Comparison of ENCODE assay signal across 13 cellular contexts in the genomic region with DNA sequence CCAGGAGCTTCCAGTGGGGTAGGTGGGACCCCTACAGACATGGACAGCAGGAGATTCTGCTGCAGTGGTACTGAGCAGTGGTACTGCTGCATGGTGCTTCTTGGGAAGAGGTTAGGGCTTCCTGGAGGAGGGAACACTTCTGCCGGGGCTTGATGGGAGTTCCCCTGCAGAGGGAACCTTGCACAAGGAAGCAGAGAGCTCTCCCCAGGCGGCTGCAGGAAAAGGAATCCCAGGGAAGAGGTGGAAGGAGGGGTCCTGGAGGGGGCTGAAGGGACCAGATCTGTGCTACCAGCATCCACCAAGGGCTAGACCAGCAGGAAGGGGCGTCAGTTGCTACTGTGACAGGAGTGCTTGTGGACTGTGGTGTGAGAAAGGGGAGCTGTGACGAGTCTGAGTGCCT. TPM values are rescaled to one million over a fixed set of nuclear protein-coding genes. Genes with fewer than 3 reads are reported as not detected.
DNase-seq lines count a peak whose midpoint lies in the region; ATAC-seq and TF ChIP-seq lines count a peak whose summit lies in the region.
"Had no signal": no experiment of that assay in that cellular context is flagged by ENCODE, and none has a peak within 500 bp of the region (broad histone marks: within the 10 kb centered on the region; RNA-seq: fewer than 3 reads in every experiment).

No MANE protein-coding gene starts in this region.

- peaks cover 0 to 1% of the 10 kb centered on the region in 2 donors for H3K27me3 Mint-ChIP-seq in CD8-positive, alpha-beta memory T cell
- peaks cover 7% of the 10 kb centered on the region for H3K27me3 Mint-ChIP-seq in dendritic cell treated with granulocyte-macrophage colony-stimulating factor and Interleukin-4, amounts not matched to agents 40 ng/mL and 50 ng/mL, for 4 days
- peaks cover 63% of the 10 kb centered on the region for H3K27me3 Mint-ChIP-seq in nephron progenitor cell (ENCODE audit: low read depth, poor library complexity)

- intact Hi-C loops in IMR-90 (cut with micrococcal nuclease): no loop called here
- intact Hi-C loops in dendritic cell treated with granulocyte-macrophage colony-stimulating factor and Interleukin-4, amounts not matched to agents 40 ng/mL and 50 ng/mL, for 4 days (cut with micrococcal nuclease): no loop called here

- CTCF ChIA-PET in CD8-positive, alpha-beta memory T cell (lab: Charles Lee): interaction anchor here (3.4 to 13.7 kb wide), 2 partner anchors 18 to 105 kb away, joined by 22 to 125 read pairs; a partner anchor contains a TSS
- CTCF ChIA-PET in IMR-90 (lab: Yijun Ruan, JAX): no interaction called here

- H3K9me3 ChIP-seq in CD8-positive, alpha-beta memory T cell (ENCODE audit: low read length): no peaks in the 10 kb centered on the region
- H3K9me3 ChIP-seq in IMR-90 (ENCODE audit: control insufficient read depth, insufficient read depth, low read length): no peaks in the 10 kb centered on the region

- ATAC-seq in IMR-90 (ENCODE audit: low read depth) (no peak), HG02970 (IDR thresholded peaks at IDR 0.05; ENCODE audit: low FRiP score, unreplicated experiment) (no peak)

- H4K8ac ChIP-seq in IMR-90 (ENCODE audit: low read depth in 2 of 2, low read length in 2 of 2): no peak overlapping the region

- H3K4me2 ChIP-seq in IMR-90 (ENCODE audit: low read depth, low read length): no peak overlapping the region

- peak overlapping the region; percentile 65; the same call in 1 of the 2 replicates for H3K23ac ChIP-seq in IMR-90 (ENCODE audit: low read depth, low read length)

- H2BK120ac ChIP-seq in IMR-90 (ENCODE audit: low read depth, low read length): no peak overlapping the region

- POLR2A ChIA-PET in CD8-positive, alpha-beta memory T cell (lab: Charles Lee): interaction anchor here (0.6 to 1.5 kb wide), 2 partner anchors 10 to 15 kb away, joined by 3 read pairs; no protein-coding TSS in a partner anchor
- POLR2A ChIA-PET in IMR-90 (lab: Charles Lee; ENCODE audit: unreplicated experiment): no interaction called here

- H2AFZ ChIP-seq in IMR-90 (replicated peaks; ENCODE audit: low read length, poor library complexity): no peak overlapping the region

- no peak overlapping the region for H2AK5ac ChIP-seq in IMR-90 (ENCODE audit: low read depth, low read length)

- no peaks in the 10 kb centered on the region for H3K9me3 Mint-ChIP-seq in CD8-positive, alpha-beta memory T cell
- H3K9me3 Mint-ChIP-seq in dendritic cell treated with granulocyte-macrophage colony-stimulating factor and Interleukin-4, amounts not matched to agents 40 ng/mL and 50 ng/mL, for 4 days: no peaks in the 10 kb centered on the region
- no peaks in the 10 kb centered on the region for H3K9me3 Mint-ChIP-seq in nephron progenitor cell

- no TSS peak for BruUV-seq in IMR-90 (replicated peaks; lab: Mats Ljungman, UMichigan)

- no peak for TF ChIP-seq RAD21 in IMR-90 (IDR thresholded peaks at IDR 0.05; ENCODE audit: low read length)

- H3K9ac ChIP-seq in IMR-90 (ENCODE audit: low read depth, low read length): no peak overlapping the region

- no peak overlapping the region for H2BK15ac ChIP-seq in IMR-90 (ENCODE audit: low read depth, low read length)

- 40% methylated on average over 1 of the region's 4 CpGs; no CpG with 5 or more reads in 1 of the 2 experiments for WGBS in IMR-90 (ENCODE audit: extremely low coverage in 2 of 2, insufficient read length in 1 of 2), 2 experiments

- no peak overlapping the region for H2BK20ac ChIP-seq in IMR-90 (ENCODE audit: low read depth, low read length)

- no peak overlapping the region for H3K27ac ChIP-seq in CD8-positive, alpha-beta memory T cell (ENCODE audit: low read depth, low read length)
- no peak overlapping the region for H3K27ac ChIP-seq in IMR-90 (ENCODE audit: insufficient read depth, low read length)
- H3K27ac ChIP-seq in caudate nucleus (ENCODE audit: low read depth, low read length): no peak overlapping the region
- H3K27ac ChIP-seq: epithelial cell of prostate had no signal

- peaks cover 94% of the 10 kb centered on the region for H4K20me1 ChIP-seq in IMR-90 (ENCODE audit: insufficient read depth, low read length)

- no peak for TF ChIP-seq POLR2A in IMR-90 (IDR thresholded peaks at IDR 0.05; ENCODE audit: low read depth, low read length)

- in situ Hi-C loops in IMR-90 (cut with MboI; ENCODE audit: low sequenced_read_pairs): loop anchor here (25.0 kb wide), 1 partner anchor 398 kb away; a partner anchor contains a TSS

- peak overlapping the region; percentile 71 to 94 (median 84) for H3K27ac Mint-ChIP-seq in CD8-positive, alpha-beta memory T cell
- peak overlapping the region; percentile 23 for H3K27ac Mint-ChIP-seq in dendritic cell treated with granulocyte-macrophage colony-stimulating factor and Interleukin-4, amounts not matched to agents 40 ng/mL and 50 ng/mL, for 4 days
- H3K27ac Mint-ChIP-seq in nephron progenitor cell: no peak overlapping the region

- H4K5ac ChIP-seq in IMR-90 (ENCODE audit: low read depth, low read length): no peak overlapping the region

- no peaks in the 10 kb centered on the region for H3K36me3 ChIP-seq in CD8-positive, alpha-beta memory T cell (ENCODE audit: insufficient read depth, low read length)
- H3K36me3 ChIP-seq in IMR-90 (ENCODE audit: control insufficient read depth, insufficient read depth, low read length): peaks cover 53% of the 10 kb centered on the region

- H2BK5ac ChIP-seq in IMR-90 (ENCODE audit: low read depth, low read length, poor library complexity, severe bottlenecking): no peak overlapping the region

- H2AK9ac ChIP-seq in IMR-90 (replicated peaks; ENCODE audit: low read depth, low read length, poor library complexity): peak overlapping the region; percentile 15

- H3K14ac ChIP-seq in IMR-90 (replicated peaks; ENCODE audit: low read depth, low read length): no peak overlapping the region

- peak overlapping the region; percentile 76 to 91 (median 80) for H3K4me3 Mint-ChIP-seq in CD8-positive, alpha-beta memory T cell
- peak overlapping the region; percentile 68 for H3K4me3 Mint-ChIP-seq in dendritic cell treated with granulocyte-macrophage colony-stimulating factor and Interleukin-4, amounts not matched to agents 40 ng/mL and 50 ng/mL, for 4 days
- H3K4me3 Mint-ChIP-seq in nephron progenitor cell: peak overlapping the region; percentile 66

- H3K9me1 ChIP-seq in IMR-90 (ENCODE audit: insufficient read depth, low read length): peaks cover 23% of the 10 kb centered on the region

- H3K27me3 ChIP-seq in CD8-positive, alpha-beta memory T cell (ENCODE audit: insufficient read depth, low read length, poor library complexity, severe bottlenecking): no peaks in the 10 kb centered on the region
- no peaks in the 10 kb centered on the region for H3K27me3 ChIP-seq in IMR-90 (ENCODE audit: control insufficient read depth, insufficient read depth, low read length)

- H3K4me3 ChIP-seq in CD8-positive, alpha-beta memory T cell (ENCODE audit: low read length): no peak overlapping the region
- no peak overlapping the region for H3K4me3 ChIP-seq in IMR-90 (ENCODE audit: insufficient read depth, low read depth, low read length)

- no peak overlapping the region for H4K91ac ChIP-seq in IMR-90 (ENCODE audit: insufficient read depth, low read depth, low read length)

- peaks cover 29 to 61% (median 34%) of the 10 kb centered on the region in 3 donors for H3K4me1 Mint-ChIP-seq in CD8-positive, alpha-beta memory T cell
- peaks cover 86% of the 10 kb centered on the region for H3K4me1 Mint-ChIP-seq in dendritic cell treated with granulocyte-macrophage colony-stimulating factor and Interleukin-4, amounts not matched to agents 40 ng/mL and 50 ng/mL, for 4 days (ENCODE audit: low read depth)
- H3K4me1 Mint-ChIP-seq in nephron progenitor cell: peaks cover 20% of the 10 kb centered on the region

- H3K79me1 ChIP-seq in IMR-90 (ENCODE audit: low read depth in 1 of 2, low read length in 2 of 2): peaks cover 24 to 86% of the 10 kb centered on the region in 2 experiments

- no peak for DNase-seq in CD8-positive, alpha-beta memory T cell
- DNase-seq in IMR-90: no peak
- no peak for DNase-seq in nephron progenitor cell
- no peak for DNase-seq in occipital lobe (lab: John Stamatoyannopoulos, UW)
- no peak for DNase-seq in caudate nucleus (lab: John Stamatoyannopoulos, UW)
- DNase-seq in hypothalamus (lab: John Stamatoyannopoulos, UW): no peak
- DNase-seq: DMS153; stimulated activated CD4-positive, alpha-beta T cell treated with anti-CD3 and anti-CD28 coated beads, Interleukin-2, amount 100 ng/mL, for 48 hours had no signal

- peaks cover 33% of the 10 kb centered on the region for H3K4me1 ChIP-seq in CD8-positive, alpha-beta memory T cell (ENCODE audit: insufficient read depth, low read length)
- H3K4me1 ChIP-seq in IMR-90 (ENCODE audit: control insufficient read depth, insufficient read depth, low read length): peaks cover 12% of the 10 kb centered on the region

- no peak overlapping the region for H3K18ac ChIP-seq in IMR-90 (ENCODE audit: low read depth, low read length)

- TF ChIP-seq CTCF in IMR-90 (conservative IDR thresholded peaks at IDR 0.05; ENCODE audit: low read depth, low read length): no peak
- no peak for TF ChIP-seq CTCF in nephron progenitor cell (IDR thresholded peaks at IDR 0.05)

- H3K4ac ChIP-seq in IMR-90 (ENCODE audit: low read depth, low read length): no peak overlapping the region

- H3K36me3 Mint-ChIP-seq in CD8-positive, alpha-beta memory T cell: peaks cover 0 to 33% (median 0%) of the 10 kb centered on the region in 3 donors
- H3K36me3 Mint-ChIP-seq in dendritic cell treated with granulocyte-macrophage colony-stimulating factor and Interleukin-4, amounts not matched to agents 40 ng/mL and 50 ng/mL, for 4 days (ENCODE audit: low read depth): peaks cover 81% of the 10 kb centered on the region
- peaks cover 29% of the 10 kb centered on the region for H3K36me3 Mint-ChIP-seq in nephron progenitor cell (ENCODE audit: low read depth)

- H3K56ac ChIP-seq in IMR-90 (ENCODE audit: extremely low read depth, insufficient read depth, low read length): no peak overlapping the region

- dilution Hi-C loops in IMR-90 (cut with HindIII; ENCODE audit: low sequenced_read_pairs, unreplicated experiment): no loop called here

RNA-seq across cellular contexts. Expression of a gene that starts 10.6 kb away (rescaled TPM):
- total RNA-seq in CD8-positive, alpha-beta memory T cell: 10 to 100 TPM; 23.2 to 27.4 TPM
- polyA plus RNA-seq in CD8-positive, alpha-beta memory T cell: 6.1 TPM
- 9.5 and 15.8 TPM in 2 replicates for total RNA-seq in IMR-90 (2012; rRNA removed)
- polyA plus RNA-seq in IMR-90 (2012; rRNA removed): 33.0 and 41.3 TPM in 2 replicates
- 26.4 and 33.2 TPM in 2 replicates for polyA plus RNA-seq in IMR-90 (2012; cell fraction: cytosol; rRNA removed)
- polyA plus RNA-seq in IMR-90 (2012; cell fraction: nucleus; rRNA removed; ENCODE audit: low replicate concordance): 96.6 and 172 TPM in 2 replicates
- 26.2 TPM for total RNA-seq in occipital lobe

RNA-seq across cellular contexts. Expression of a gene that starts 23.1 kb away (rescaled TPM):
- total RNA-seq in CD8-positive, alpha-beta memory T cell: 10 to 100 TPM; 65.4 to 67.4 TPM
- 66.4 TPM for polyA plus RNA-seq in CD8-positive, alpha-beta memory T cell
- total RNA-seq in IMR-90 (2012; rRNA removed) (22.8 and 26.4 TPM in 2 replicates), occipital lobe (54.0 TPM)
- polyA plus RNA-seq in IMR-90 (2012; rRNA removed): 16.1 and 16.7 TPM in 2 replicates
- polyA plus RNA-seq in IMR-90 (2012; cell fraction: cytosol; rRNA removed): 5.6 and 8.3 TPM in 2 replicates
- polyA plus RNA-seq in IMR-90 (2012; cell fraction: nucleus; rRNA removed; ENCODE audit: low replicate concordance): 5.5 and 15.8 TPM in 2 replicates

RNA-seq across cellular contexts. Expression of a gene that starts 55.9 kb away (rescaled TPM):
- total RNA-seq in CD8-positive, alpha-beta memory T cell: not detected
- polyA plus RNA-seq in CD8-positive, alpha-beta memory T cell: not detected
- total RNA-seq in IMR-90 (2012; rRNA removed) (not detected in 2 replicates), occipital lobe (not detected)
- not detected in 2 replicates for polyA plus RNA-seq in IMR-90 (2012; rRNA removed)
- polyA plus RNA-seq in IMR-90 (2012; cell fraction: cytosol; rRNA removed): not detected in 2 replicates
- polyA plus RNA-seq in IMR-90 (2012; cell fraction: nucleus; rRNA removed; ENCODE audit: low replicate concordance): not detected in 2 replicates
- total RNA-seq: osteoblast, temporal lobe had no signal

RNA-seq across cellular contexts. Expression of a gene that starts 58.3 kb away (rescaled TPM):
- 10 to 100 TPM; 49.3 to 57.6 TPM for total RNA-seq in CD8-positive, alpha-beta memory T cell
- polyA plus RNA-seq in CD8-positive, alpha-beta memory T cell: 107 TPM
- total RNA-seq in IMR-90 (2012; rRNA removed) (112 and 128 TPM in 2 replicates), occipital lobe (63.0 TPM)
- 123 and 124 TPM in 2 replicates for polyA plus RNA-seq in IMR-90 (2012; rRNA removed)
- 207 and 212 TPM in 2 replicates for polyA plus RNA-seq in IMR-90 (2012; cell fraction: cytosol; rRNA removed)
- 94.6 and 127 TPM in 2 replicates for polyA plus RNA-seq in IMR-90 (2012; cell fraction: nucleus; rRNA removed; ENCODE audit: low replicate concordance)
